15 cellular contexts compared by ENCODE assay signal in genomic region chr6:78713564-78713963, GRCh38.
A peak's percentile ranks its signal among the peaks of the same experiment; 100 is the strongest.
DNase-seq lines count a peak whose midpoint lies in the region; ATAC-seq lines count a peak whose summit lies in the region.
"Had no signal": no experiment of that assay in that cellular context is flagged by ENCODE, and none has a peak within 500 bp of the region (broad histone marks: within the 10 kb centered on the region; RNA-seq: fewer than 3 reads in every experiment).

No MANE protein-coding gene starts in this region.

- DNase-seq in Jurkat, Clone E6-1 (ENCODE audit: low read depth, low spot score): peak; percentile 42
- DNase-seq in OCI-M1 (lab: John Stamatoyannopoulos, UW) (peak; percentile 31), SW480 (ENCODE audit: low spot score) (no peak)
- DNase-seq: C1 segment of cervical spinal cord; Calu3; CD4-positive, alpha-beta T cell; DMS 273 treated with DMSO at 0.1 percent for 48 hours; HCEC 1CT; HFFc6; IMR-90; KG1 had no signal

- H3K4me3 ChIP-seq in Jurkat, Clone E6-1 (ENCODE audit: low read length): no peak overlapping the region

- ATAC-seq in GM18867 (IDR thresholded peaks at IDR 0.05; ENCODE audit: unreplicated experiment): peak; percentile 69
- ATAC-seq in HG03521 (IDR thresholded peaks at IDR 0.05; ENCODE audit: unreplicated experiment): no peak
- no peak for ATAC-seq in GM21447 (IDR thresholded peaks at IDR 0.05; ENCODE audit: unreplicated experiment)
- no peak for ATAC-seq in HG03378 (IDR thresholded peaks at IDR 0.05; ENCODE audit: unreplicated experiment)
